In the genomic region with DNA sequence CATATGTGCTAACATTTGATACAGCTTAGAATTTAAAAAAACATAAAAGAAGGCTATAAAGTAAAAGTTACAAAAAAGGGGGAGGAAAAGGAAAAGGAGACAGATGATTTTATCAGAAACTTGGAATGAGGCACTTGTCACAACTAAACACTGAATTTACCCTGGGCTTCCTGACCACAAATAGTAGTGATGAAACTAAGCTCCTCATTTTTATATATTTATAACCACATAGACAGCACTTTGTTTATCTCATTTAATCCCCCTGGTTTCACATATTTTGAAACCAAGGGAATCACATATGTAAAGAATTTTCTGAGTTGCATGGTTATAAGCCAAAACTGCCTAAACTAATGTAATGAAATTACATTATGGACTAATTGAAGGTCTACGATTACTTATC, we compare ENCODE assay signal across 2 cellular contexts.
TF ChIP-seq lines count a peak whose summit lies in the region.

No MANE protein-coding gene starts in this region.

TF ChIP-seq in A549, 52 proteins besides CTCF, POLR2A, EP300 and RAD21:
- no peak for TF ChIP-seq TP53 (CRISPR knock-in tag; IDR thresholded peaks at IDR 0.05)
- TF ChIP-seq RCOR1 (IDR thresholded peaks at IDR 0.05; ENCODE audit: low read depth, low read length): no peak

TF ChIP-seq in HCT116, 20 proteins besides CTCF, POLR2A, EP300 and RAD21:
- TF ChIP-seq ELF1 (IDR thresholded peaks at IDR 0.05; ENCODE audit: borderline replicate concordance, low read depth) (no peak), SP1 (IDR thresholded peaks at IDR 0.05; ENCODE audit: low read depth) (no peak), YY1 (IDR thresholded peaks at IDR 0.05; ENCODE audit: extremely low read depth, insufficient replicate concordance, low read depth, low read length) (no peak), EZH2phosphoT487 (IDR thresholded peaks at IDR 0.05; ENCODE audit: borderline replicate concordance) (no peak), CBX3 (IDR thresholded peaks at IDR 0.05; ENCODE audit: low read depth) (no peak), POLR2AphosphoS5 (IDR thresholded peaks at IDR 0.05; ENCODE audit: low read depth, low read length) (no peak), SRF (IDR thresholded peaks at IDR 0.05; ENCODE audit: low read depth) (no peak)
- TF ChIP-seq, protein P1, sequence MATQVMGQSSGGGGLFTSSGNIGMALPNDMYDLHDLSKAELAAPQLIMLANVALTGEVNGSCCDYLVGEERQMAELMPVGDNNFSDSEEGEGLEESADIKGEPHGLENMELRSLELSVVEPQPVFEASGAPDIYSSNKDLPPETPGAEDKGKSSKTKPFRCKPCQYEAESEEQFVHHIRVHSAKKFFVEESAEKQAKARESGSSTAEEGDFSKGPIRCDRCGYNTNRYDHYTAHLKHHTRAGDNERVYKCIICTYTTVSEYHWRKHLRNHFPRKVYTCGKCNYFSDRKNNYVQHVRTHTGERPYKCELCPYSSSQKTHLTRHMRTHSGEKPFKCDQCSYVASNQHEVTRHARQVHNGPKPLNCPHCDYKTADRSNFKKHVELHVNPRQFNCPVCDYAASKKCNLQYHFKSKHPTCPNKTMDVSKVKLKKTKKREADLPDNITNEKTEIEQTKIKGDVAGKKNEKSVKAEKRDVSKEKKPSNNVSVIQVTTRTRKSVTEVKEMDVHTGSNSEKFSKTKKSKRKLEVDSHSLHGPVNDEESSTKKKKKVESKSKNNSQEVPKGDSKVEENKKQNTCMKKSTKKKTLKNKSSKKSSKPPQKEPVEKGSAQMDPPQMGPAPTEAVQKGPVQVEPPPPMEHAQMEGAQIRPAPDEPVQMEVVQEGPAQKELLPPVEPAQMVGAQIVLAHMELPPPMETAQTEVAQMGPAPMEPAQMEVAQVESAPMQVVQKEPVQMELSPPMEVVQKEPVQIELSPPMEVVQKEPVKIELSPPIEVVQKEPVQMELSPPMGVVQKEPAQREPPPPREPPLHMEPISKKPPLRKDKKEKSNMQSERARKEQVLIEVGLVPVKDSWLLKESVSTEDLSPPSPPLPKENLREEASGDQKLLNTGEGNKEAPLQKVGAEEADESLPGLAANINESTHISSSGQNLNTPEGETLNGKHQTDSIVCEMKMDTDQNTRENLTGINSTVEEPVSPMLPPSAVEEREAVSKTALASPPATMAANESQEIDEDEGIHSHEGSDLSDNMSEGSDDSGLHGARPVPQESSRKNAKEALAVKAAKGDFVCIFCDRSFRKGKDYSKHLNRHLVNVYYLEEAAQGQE (IDR thresholded peaks at IDR 0.05; ENCODE audit: low read depth): no peak
- TF ChIP-seq, protein P2, sequence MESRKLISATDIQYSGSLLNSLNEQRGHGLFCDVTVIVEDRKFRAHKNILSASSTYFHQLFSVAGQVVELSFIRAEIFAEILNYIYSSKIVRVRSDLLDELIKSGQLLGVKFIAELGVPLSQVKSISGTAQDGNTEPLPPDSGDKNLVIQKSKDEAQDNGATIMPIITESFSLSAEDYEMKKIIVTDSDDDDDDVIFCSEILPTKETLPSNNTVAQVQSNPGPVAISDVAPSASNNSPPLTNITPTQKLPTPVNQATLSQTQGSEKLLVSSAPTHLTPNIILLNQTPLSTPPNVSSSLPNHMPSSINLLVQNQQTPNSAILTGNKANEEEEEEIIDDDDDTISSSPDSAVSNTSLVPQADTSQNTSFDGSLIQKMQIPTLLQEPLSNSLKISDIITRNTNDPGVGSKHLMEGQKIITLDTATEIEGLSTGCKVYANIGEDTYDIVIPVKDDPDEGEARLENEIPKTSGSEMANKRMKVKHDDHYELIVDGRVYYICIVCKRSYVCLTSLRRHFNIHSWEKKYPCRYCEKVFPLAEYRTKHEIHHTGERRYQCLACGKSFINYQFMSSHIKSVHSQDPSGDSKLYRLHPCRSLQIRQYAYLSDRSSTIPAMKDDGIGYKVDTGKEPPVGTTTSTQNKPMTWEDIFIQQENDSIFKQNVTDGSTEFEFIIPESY (IDR thresholded peaks at IDR 0.05; ENCODE audit: extremely low read depth, insufficient replicate concordance, low read length): no peak
- TF ChIP-seq, protein P3, sequence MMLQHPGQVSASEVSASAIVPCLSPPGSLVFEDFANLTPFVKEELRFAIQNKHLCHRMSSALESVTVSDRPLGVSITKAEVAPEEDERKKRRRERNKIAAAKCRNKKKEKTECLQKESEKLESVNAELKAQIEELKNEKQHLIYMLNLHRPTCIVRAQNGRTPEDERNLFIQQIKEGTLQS (IDR thresholded peaks at IDR 0.05): no peak
